Comparison of ENCODE assay signal across 27 cellular contexts in genomic region chr17:58165981-58166380, GRCh38. TPM values are rescaled to one million over a fixed set of nuclear protein-coding genes. Genes with fewer than 3 reads are reported as not detected.
DNase-seq lines count a peak whose midpoint lies in the region; FAIRE-seq and TF ChIP-seq lines count a peak whose summit lies in the region.
"Had no signal": no experiment of that assay in that cellular context is flagged by ENCODE, and none has a peak within 500 bp of the region (broad histone marks: within the 10 kb centered on the region; RNA-seq: fewer than 3 reads in every experiment).

No MANE protein-coding gene starts in this region.

- no peak for TF ChIP-seq CTCF in choroid plexus epithelial cell (conservative IDR thresholded peaks at IDR 0.05; ENCODE audit: low read depth, low read length)

- no peak for FAIRE-seq in GM12891 (lab: Jason Lieb, UNC)
- FAIRE-seq: G401.6 had no signal

- POLR2A ChIA-PET in CD4-positive, alpha-beta memory T cell (lab: Charles Lee; ENCODE audit: partially characterized antibody): interaction anchor here (2.4 to 3.5 kb wide), 2 partner anchors 10 to 13 kb away, joined by 14 to 21 read pairs; no protein-coding TSS in a partner anchor

- CTCF ChIA-PET in CD4-positive, alpha-beta memory T cell (lab: Charles Lee; ENCODE audit: partially characterized antibody): interaction anchor here (1.5 to 2.5 kb wide), 2 partner anchors 44 to 51 kb away, joined by 3 to 11 read pairs; no protein-coding TSS in a partner anchor
- CTCF ChIA-PET in activated naive CD4-positive, alpha-beta T cell treated with anti-CD3 and anti-CD28 coated beads for 36 hours (lab: Charles Lee): interaction anchor here (0.6 to 1.0 kb wide), 3 partner anchors 43 to 825 kb away, joined by 3 to 6 read pairs (median 4); no protein-coding TSS in a partner anchor

- no peaks in the 10 kb centered on the region for H3K9me3 ChIP-seq in CD4-positive, alpha-beta memory T cell (ENCODE audit: control insufficient read depth in 1 of 2, low read length in 2 of 2)
- H3K9me3 ChIP-seq: BLaER1 treated with 17β-estradiol and CSF1 and Interleukin-3, amounts not matched to agents 10 nM and 100 nM; Caco-2; Peyer's patch had no signal

- no peaks in the 10 kb centered on the region for H3K36me3 Mint-ChIP-seq in CD4-positive, alpha-beta memory T cell
- no peaks in the 10 kb centered on the region for H3K36me3 Mint-ChIP-seq in activated naive CD4-positive, alpha-beta T cell treated with anti-CD3 and anti-CD28 coated beads for 36 hours (ENCODE audit: low read depth)
- H3K36me3 Mint-ChIP-seq: CD8-positive, alpha-beta T cell had no signal

- H3K27me3 ChIP-seq in CD4-positive, alpha-beta memory T cell (ENCODE audit: insufficient read depth, low read length): no peaks in the 10 kb centered on the region
- H3K27me3 ChIP-seq: BLaER1 treated with 17β-estradiol and CSF1 and Interleukin-3, amounts not matched to agents 10 nM and 100 nM; Peyer's patch had no signal

- H3K9me3 Mint-ChIP-seq in CD4-positive, alpha-beta memory T cell: peaks cover 0 to 4% (median 0%) of the 10 kb centered on the region in 8 donors
- peaks cover 2% of the 10 kb centered on the region for H3K9me3 Mint-ChIP-seq in activated naive CD4-positive, alpha-beta T cell treated with anti-CD3 and anti-CD28 coated beads for 36 hours
- H3K9me3 Mint-ChIP-seq: T-helper 1 cell treated with Interleukin-12 subunit alpha and Interleukin-12 subunit beta and Interleukin-4 antibody, amounts not matched to agents 30 μg/mL and 1 μg/mL, for 36 hours had no signal

- H3K4me3 Mint-ChIP-seq in CD4-positive, alpha-beta memory T cell: no peak overlapping the region
- no peak overlapping the region for H3K4me3 Mint-ChIP-seq in activated naive CD4-positive, alpha-beta T cell treated with anti-CD3 and anti-CD28 coated beads for 36 hours
- H3K4me3 Mint-ChIP-seq: CD8-positive, alpha-beta T cell; T-helper 1 cell treated with Interleukin-12 subunit alpha and Interleukin-12 subunit beta and Interleukin-4 antibody, amounts not matched to agents 30 μg/mL and 1 μg/mL, for 36 hours had no signal

- H3K36me3 ChIP-seq in CD4-positive, alpha-beta memory T cell (ENCODE audit: insufficient read depth, low read length): no peaks in the 10 kb centered on the region
- H3K36me3 ChIP-seq: BLaER1 treated with 17β-estradiol and CSF1 and Interleukin-3, amounts not matched to agents 10 nM and 100 nM; Peyer's patch had no signal

- intact Hi-C loops in CD4-positive, alpha-beta memory T cell (cut with micrococcal nuclease): no loop called here
- intact Hi-C loops in activated naive CD4-positive, alpha-beta T cell treated with anti-CD3 and anti-CD28 coated beads for 36 hours (cut with micrococcal nuclease): no loop called here

- peaks cover 41 to 72% (median 50%) of the 10 kb centered on the region in 4 donors for H3K4me1 Mint-ChIP-seq in CD4-positive, alpha-beta memory T cell
- H3K4me1 Mint-ChIP-seq in activated naive CD4-positive, alpha-beta T cell treated with anti-CD3 and anti-CD28 coated beads for 36 hours (ENCODE audit: low read depth): peaks cover 19% of the 10 kb centered on the region

- H3K4me3 ChIP-seq in CD4-positive, alpha-beta memory T cell (ENCODE audit: low read length in 2 of 2): no peak overlapping the region
- no peak overlapping the region for H3K4me3 ChIP-seq in Jurkat, Clone E6-1 (ENCODE audit: low read length)
- no peak overlapping the region for H3K4me3 ChIP-seq in choroid plexus epithelial cell (ENCODE audit: low read depth, low read length)
- H3K4me3 ChIP-seq: BLaER1 treated with 17β-estradiol and CSF1 and Interleukin-3, amounts not matched to agents 10 nM and 100 nM; Peyer's patch had no signal

- TF ChIP-seq POLR2A in GM12891 (IDR thresholded peaks at IDR 0.05; ENCODE audit: low read depth, low read length): no peak

- H3K27ac Mint-ChIP-seq in CD4-positive, alpha-beta memory T cell: no peak overlapping the region
- H3K27ac Mint-ChIP-seq in activated naive CD4-positive, alpha-beta T cell treated with anti-CD3 and anti-CD28 coated beads for 36 hours: no peak overlapping the region
- H3K27ac Mint-ChIP-seq: T-helper 1 cell treated with Interleukin-12 subunit alpha and Interleukin-12 subunit beta and Interleukin-4 antibody, amounts not matched to agents 30 μg/mL and 1 μg/mL, for 36 hours had no signal

- H3K27ac ChIP-seq in CD4-positive, alpha-beta memory T cell (ENCODE audit: low read depth, low read length): no peak overlapping the region
- H3K27ac ChIP-seq: BLaER1 treated with 17β-estradiol and CSF1 and Interleukin-3, amounts not matched to agents 10 nM and 100 nM; HL-60; Peyer's patch had no signal

- DNase-seq in NCI-H748 (lab: John Stamatoyannopoulos, UW; ENCODE audit: unreplicated experiment) (peak; percentile 31), NCI-H748 treated with DMSO at 0.1 percent for 48 hours (lab: John Stamatoyannopoulos, UW) (no peak), choroid plexus epithelial cell (ENCODE audit: low read depth) (peak; percentile 4), GM12891 (ENCODE audit: insufficient read length, low spot score) (no peak), NCI-H69 (lab: John Stamatoyannopoulos, UW) (no peak)
- peak in 3 of 5 donors; percentile 8 to 22 (median 20) for DNase-seq in CD4-positive, alpha-beta memory T cell
- peak; percentile 44 for DNase-seq in Jurkat, Clone E6-1 (ENCODE audit: low read depth, low spot score)
- no peak for DNase-seq in activated naive CD4-positive, alpha-beta T cell treated with anti-CD3 and anti-CD28 coated beads for 36 hours
- DNase-seq: AML-193; Caco-2; CD8-positive, alpha-beta T cell; KBM-7; NCI-H1694 treated with DMSO at 0.1 percent for 48 hours; NCI-H2081; NCI-H524; Peyer's patch; SHP77 treated with DMSO at 0.1 percent for 48 hours; SW 1271; T1000 had no signal

- peaks cover 40% of the 10 kb centered on the region for H3K4me1 ChIP-seq in CD4-positive, alpha-beta memory T cell (ENCODE audit: insufficient read depth, low read length)
- H3K4me1 ChIP-seq: BLaER1 treated with 17β-estradiol and CSF1 and Interleukin-3, amounts not matched to agents 10 nM and 100 nM; Caco-2; Peyer's patch had no signal

- no peaks in the 10 kb centered on the region for H3K27me3 Mint-ChIP-seq in CD4-positive, alpha-beta memory T cell
- no peaks in the 10 kb centered on the region for H3K27me3 Mint-ChIP-seq in activated naive CD4-positive, alpha-beta T cell treated with anti-CD3 and anti-CD28 coated beads for 36 hours (ENCODE audit: low read depth)

TF ChIP-seq in GM12891, 5 proteins besides CTCF, POLR2A, EP300 and RAD21:
- TF ChIP-seq POLR2AphosphoS5 (IDR thresholded peaks at IDR 0.05; ENCODE audit: low read depth, low read length): no peak
- TF ChIP-seq PAX5 (IDR thresholded peaks at IDR 0.05; ENCODE audit: insufficient read depth, low read length, severe bottlenecking): no peak
- TF ChIP-seq POU2F2 (IDR thresholded peaks at IDR 0.05; ENCODE audit: low read depth, low read length): no peak
- TF ChIP-seq SPI1 (IDR thresholded peaks at IDR 0.05; ENCODE audit: low read depth, low read length): no peak
- no peak for TF ChIP-seq TAF1 (IDR thresholded peaks at IDR 0.05; ENCODE audit: low read depth, low read length)

RNA-seq across cellular contexts. Expression of gene OR4D2, which starts 0.8 kb away (rescaled TPM):
- not detected for total RNA-seq in CD4-positive, alpha-beta memory T cell
- polyA plus RNA-seq in CD4-positive, alpha-beta memory T cell: not detected
- not detected for polyA plus RNA-seq in Jurkat, Clone E6-1 (2012; ENCODE audit: insufficient read depth, insufficient read length)
- not detected for total RNA-seq in activated naive CD4-positive, alpha-beta T cell treated with anti-CD3 and anti-CD28 coated beads for 36 hours
- polyA plus RNA-seq in GM12891 (2012; ENCODE audit: low read depth, missing spikeins): not detected
- total RNA-seq: A172; Caco-2; CD8-positive, alpha-beta T cell; H4; LHCN-M2; MCF 10A; Peyer's patch had no signal

RNA-seq across cellular contexts. Expression of gene OR4D1, which starts 17.8 kb away (rescaled TPM):
- total RNA-seq in CD4-positive, alpha-beta memory T cell: 1 to 10 TPM; 2.0 to 2.2 TPM
- 1 to 10 TPM; 1.9 to 2.0 TPM for polyA plus RNA-seq in CD4-positive, alpha-beta memory T cell
- polyA plus RNA-seq in Jurkat, Clone E6-1 (2012; ENCODE audit: insufficient read depth, insufficient read length): not detected
- under 1 TPM; 0.21 to 0.40 TPM for total RNA-seq in activated naive CD4-positive, alpha-beta T cell treated with anti-CD3 and anti-CD28 coated beads for 36 hours
- not detected for polyA plus RNA-seq in GM12891 (2012; ENCODE audit: low read depth, missing spikeins)
- total RNA-seq: A172, Caco-2, LHCN-M2, MCF 10A, Peyer's patch had no signal

RNA-seq across cellular contexts. Expression of gene EPX, which starts 26.5 kb away (rescaled TPM):
- not detected for total RNA-seq in CD4-positive, alpha-beta memory T cell
- polyA plus RNA-seq in CD4-positive, alpha-beta memory T cell: not detected
- not detected for polyA plus RNA-seq in Jurkat, Clone E6-1 (2012; ENCODE audit: insufficient read depth, insufficient read length)
- total RNA-seq in activated naive CD4-positive, alpha-beta T cell treated with anti-CD3 and anti-CD28 coated beads for 36 hours: not detected
- polyA plus RNA-seq in GM12891 (2012; ENCODE audit: low read depth, missing spikeins): 0.05 TPM
- total RNA-seq: A172; Caco-2; CD8-positive, alpha-beta T cell; LHCN-M2; MCF 10A; Peyer's patch had no signal

RNA-seq across cellular contexts. Expression of gene MKS1, which starts 53.1 kb away (rescaled TPM):
- 10 to 100 TPM; 27.7 to 29.4 TPM for total RNA-seq in CD4-positive, alpha-beta memory T cell
- polyA plus RNA-seq in CD4-positive, alpha-beta memory T cell: 10 to 100 TPM; 12.1 to 13.7 TPM
- 37.2 TPM for polyA plus RNA-seq in Jurkat, Clone E6-1 (2012; ENCODE audit: insufficient read depth, insufficient read length)
- 10 to 100 TPM; 27.1 to 29.2 TPM for total RNA-seq in activated naive CD4-positive, alpha-beta T cell treated with anti-CD3 and anti-CD28 coated beads for 36 hours
- 9.7 TPM for polyA plus RNA-seq in GM12891 (2012; ENCODE audit: low read depth, missing spikeins)

Comparison
In these comparisons a context has a peak if more than half of its experiments do, and no peak if none do; other contexts are left out.
1. DNase-seq: peak in NCI-H748 (single experiment), CD4-positive, alpha-beta memory T cell (3 of 5), Jurkat, Clone E6-1 (single experiment) and choroid plexus epithelial cell (single experiment); none in NCI-H748 treated with DMSO at 0.1 percent for 48 hours (single experiment), activated naive CD4-positive, alpha-beta T cell treated with anti-CD3 and anti-CD28 coated beads for 36 hours (single experiment), GM12891 (single experiment) and NCI-H69 (single experiment).